ENCODE assay signal across 21 cellular contexts in genomic region chr22:42459273-42460040, GRCh38. TPM values are rescaled to one million over a fixed set of nuclear protein-coding genes. Genes with fewer than 3 reads are reported as not detected.
DNase-seq lines count a peak whose midpoint lies in the region; ATAC-seq, FAIRE-seq and TF ChIP-seq lines count a peak whose summit lies in the region.
"Had no signal": no experiment of that assay in that cellular context is flagged by ENCODE, and none has a peak within 500 bp of the region (broad histone marks: within the 10 kb centered on the region; RNA-seq: fewer than 3 reads in every experiment).

No MANE protein-coding gene starts in this region.

- intact Hi-C loops in heart left ventricle (cut with DNase I) = loop anchor here in 1 of 10 donors (1.0 kb wide), 1 partner anchor 41 kb away; no protein-coding TSS in a partner anchor

- peak overlapping the region; percentile 79 for H3K27ac ChIP-seq in cardiac muscle cell
- H3K27ac ChIP-seq in heart left ventricle = no peak overlapping the region
- H3K27ac ChIP-seq in small intestine (ENCODE audit: low read depth in 1 of 2, low read length in 1 of 2) = no peak overlapping the region
- H3K27ac ChIP-seq: pancreas, thyroid gland had no signal

- DNase-seq in cardiac muscle cell (ENCODE audit: low read depth in 1 of 2, low spot score in 1 of 2) = peak in 1 of 2 donors; percentile 55
- no peak for DNase-seq in heart left ventricle
- peak; percentile 53 for DNase-seq in OCI-M1 (lab: John Stamatoyannopoulos, UW)
- peak; percentile 73 for DNase-seq in islet precursor cell
- peak; percentile 80 for DNase-seq in small intestine
- DNase-seq in urothelium cell line (ENCODE audit: low spot score) = no peak
- no peak for DNase-seq in T-helper 9 cell
- DNase-seq: activated CD8-positive, alpha-beta memory T cell treated with anti-CD3 and anti-CD28 coated beads, Interleukin-2, amount 50 U/mL, for 4 hours; DMS53; GOT3; Karpas-422; mesenchymal stem cell; naive thymus-derived CD8-positive, alpha-beta T cell; NCI-H2081; NCI-H526; pancreas; thyroid gland had no signal

- FAIRE-seq in small intestine (lab: Jason Lieb, UNC) = no peak
- no peak for FAIRE-seq in urothelium cell line (lab: Jason Lieb, UNC)
- FAIRE-seq: GM12878, pancreas had no signal

- 18 to 24% (median 21%) methylated on average over 20 of the region's 20 CpGs for WGBS in heart left ventricle, 4 donors
- 15 to 29% (median 25%) methylated on average over 20 of the region's 20 CpGs for WGBS in small intestine, 3 donors

- H3K9me3 ChIP-seq in cardiac muscle cell (ENCODE audit: low read depth) (no peaks in the 10 kb centered on the region), heart left ventricle (no peaks in the 10 kb centered on the region), small intestine (ENCODE audit: control insufficient read depth, low read depth) (no peaks in the 10 kb centered on the region)
- H3K9me3 ChIP-seq: pancreas, thyroid gland had no signal

- H3K36me3 ChIP-seq in cardiac muscle cell (no peaks in the 10 kb centered on the region), heart left ventricle (no peaks in the 10 kb centered on the region), small intestine (ENCODE audit: control insufficient read depth in 2 of 2, insufficient read depth in 2 of 2, low read length in 2 of 2) (no peaks in the 10 kb centered on the region)
- H3K36me3 ChIP-seq: pancreas, thyroid gland had no signal

- TF ChIP-seq CTCF in cardiac muscle cell (IDR thresholded peaks at IDR 0.05; ENCODE audit: low read depth, low read length) = no peak
- TF ChIP-seq CTCF in heart left ventricle (IDR thresholded peaks at IDR 0.05) = no peak

- no peak for ATAC-seq in heart left ventricle
- no peak for ATAC-seq in GM21526 (IDR thresholded peaks at IDR 0.05; ENCODE audit: low FRiP score, unreplicated experiment)
- ATAC-seq: GM12878; naive thymus-derived CD8-positive, alpha-beta T cell; sciatic nerve had no signal

- H3K27me3 ChIP-seq in cardiac muscle cell (no peaks in the 10 kb centered on the region), heart left ventricle (peaks cover 0 to 56% (median 15%) of the 10 kb centered on the region in 9 donors), small intestine (ENCODE audit: control insufficient read depth in 2 of 2, insufficient read depth in 2 of 2, low read length in 2 of 2) (peaks cover 0 to 2% of the 10 kb centered on the region in 2 donors)
- H3K27me3 ChIP-seq: thyroid gland had no signal

- no peak for TF ChIP-seq POLR2A in heart left ventricle (IDR thresholded peaks at IDR 0.05)

- no peak overlapping the region for H3K4me3 ChIP-seq in cardiac muscle cell
- no peak overlapping the region for H3K4me3 ChIP-seq in heart left ventricle
- no peak overlapping the region for H3K4me3 ChIP-seq in small intestine (ENCODE audit: low read depth in 1 of 2, low read length in 2 of 2)
- H3K4me3 ChIP-seq: GM12878, pancreas, thyroid gland had no signal

- H3K4me1 ChIP-seq in cardiac muscle cell (ENCODE audit: low read depth) (peaks cover 28% of the 10 kb centered on the region), heart left ventricle (peaks cover 0 to 8% (median 0%) of the 10 kb centered on the region in 12 donors), small intestine (ENCODE audit: control insufficient read depth in 2 of 2, insufficient read depth in 1 of 2, low read depth in 1 of 2, low read length in 1 of 2) (no peaks in the 10 kb centered on the region)
- H3K4me1 ChIP-seq: thyroid gland had no signal

RNA-seq across cellular contexts. Expression of gene NFAM1, which starts 27.3 kb away (rescaled TPM):
- total RNA-seq in cardiac muscle cell (0.67 and 2.1 TPM in 2 replicates), heart left ventricle (10 to 100 TPM in 1 of 9 donors, 1 to 10 TPM in 6, under 1 TPM in 2; 0.33 to 13.5 (median 1.3) TPM)
- polyA plus RNA-seq in cardiac muscle cell (0.97 and 1.9 TPM in 2 replicates), heart left ventricle (under 1 TPM; 0.42 to 0.69 TPM), small intestine (1 to 10 TPM in 1 of 3 donors, under 1 TPM in 2; 0.22 to 1.9 (median 0.27) TPM)
- total RNA-seq: bronchial epithelial cell had no signal
- polyA plus RNA-seq: naive thymus-derived CD8-positive, alpha-beta T cell had no signal

Comparison
In these comparisons a context has a peak if more than half of its experiments do, and no peak if none do; other contexts are left out.
1. DNase-seq: peak in OCI-M1 (single experiment), islet precursor cell (single experiment) and small intestine (single experiment); none in heart left ventricle (0 of 5), urothelium cell line (single experiment) and T-helper 9 cell (single experiment).